Comparison of ENCODE assay signal across 16 cellular contexts in the genomic region with DNA sequence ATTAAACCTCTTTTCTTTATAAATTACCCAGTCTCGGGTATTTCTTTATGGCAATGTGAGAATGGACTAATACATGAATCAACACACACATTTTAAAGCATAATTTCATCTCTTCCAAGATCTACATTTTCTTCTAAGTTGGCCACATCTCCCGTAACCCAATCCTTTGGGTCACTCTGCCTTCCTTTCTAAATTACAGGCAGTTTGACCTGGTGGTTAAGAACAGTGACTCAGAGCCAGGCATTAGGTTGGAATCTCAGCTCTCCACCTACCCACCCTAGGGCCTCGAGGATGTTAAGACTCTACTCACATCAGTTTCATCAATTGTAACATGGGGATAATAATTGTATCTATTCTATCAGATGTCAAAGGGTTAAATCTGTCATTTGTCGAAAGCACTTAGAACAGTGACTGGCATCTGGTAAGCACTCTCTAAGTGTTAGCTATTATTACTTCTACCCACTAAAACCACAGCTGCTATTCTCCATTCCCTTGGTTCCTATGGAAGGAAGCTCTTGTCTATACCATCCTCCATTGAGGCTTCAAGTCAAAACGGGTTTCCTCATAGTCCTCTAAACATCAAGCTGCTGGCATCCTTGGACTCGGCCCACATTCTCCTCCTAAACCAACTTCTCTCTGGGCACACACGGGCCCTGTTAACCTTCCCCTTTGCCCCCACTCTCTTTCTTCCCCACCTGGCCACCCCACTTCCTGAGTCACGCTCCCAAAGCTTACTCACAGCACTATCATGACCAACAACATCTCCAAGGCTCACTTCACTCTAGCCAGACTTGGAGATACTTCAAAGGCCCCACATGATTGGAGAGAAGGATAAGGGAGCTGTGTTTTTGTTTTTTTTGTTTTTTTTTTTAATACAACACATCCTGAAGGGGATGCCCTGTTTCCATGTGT.
DNase-seq lines count a peak whose midpoint lies in the region; ATAC-seq, FAIRE-seq and TF ChIP-seq lines count a peak whose summit lies in the region.
"Had no signal": no experiment of that assay in that cellular context is flagged by ENCODE, and none has a peak within 500 bp of the region (broad histone marks: within the 10 kb centered on the region; RNA-seq: fewer than 3 reads in every experiment).

No MANE protein-coding gene starts in this region.

- H3K4me1 ChIP-seq in right atrium auricular region (peaks cover 0 to 6% of the 10 kb centered on the region in 2 donors), K562 (replicated peaks in 1 of 2; ENCODE audit: control insufficient read depth in 2 of 2, insufficient read depth in 2 of 2, low read length in 2 of 2) (peaks cover 12 to 29% of the 10 kb centered on the region in 2 experiments)
- H3K4me1 ChIP-seq: Peyer's patch had no signal

- H3K36me3 ChIP-seq in right atrium auricular region (no peaks in the 10 kb centered on the region), K562 (ENCODE audit: control insufficient read depth, insufficient read depth, low read length) (0 out of 3 replicates have a peak, but pooled peaks cover 3% of the 10 kb centered on the region)
- H3K36me3 ChIP-seq: Peyer's patch had no signal

- H3K4me3 ChIP-seq in right atrium auricular region (no peak overlapping the region), K562 (no peak overlapping the region)
- H3K4me3 ChIP-seq: Peyer's patch, smooth muscle cell had no signal

- intact Hi-C loops in Right ventricle myocardium superior (cut with DNase I) = no loop called here
- intact Hi-C loops in K562 (cut with micrococcal nuclease) = no loop called here

- no peaks in the 10 kb centered on the region for H3K79me2 ChIP-seq in K562 (ENCODE audit: control insufficient read depth, insufficient read depth, low read length)

- TF ChIP-seq RAD21 in K562 (CRISPR knock-in tag; conservative IDR thresholded peaks at IDR 0.05 in 1 of 2, IDR thresholded peaks at IDR 0.05 in 1 of 2) = no peak

- H3K9ac ChIP-seq in K562 (ENCODE audit: insufficient read depth in 1 of 2, low read depth in 2 of 2, low read length in 2 of 2) = no peak overlapping the region

- H4K20me1 ChIP-seq in K562 (replicated peaks; ENCODE audit: control insufficient read depth, insufficient read depth, low read length) = no peaks in the 10 kb centered on the region

- H3K4me1 Mint-ChIP-seq in stimulated activated naive B cell treated with anti-CD40 and anti-IgM and Interleukin-4, amounts not matched to agents 10 μg/mL and 1 μg/mL and 100 μg/mL, for 72 hours = peaks cover 0 to 8% of the 10 kb centered on the region in 2 donors
- H3K4me1 Mint-ChIP-seq: mesothelial cell of epicardium had no signal

- H3K27me3 Mint-ChIP-seq in stimulated activated naive B cell treated with anti-CD40 and anti-IgM and Interleukin-4, amounts not matched to agents 10 μg/mL and 1 μg/mL and 100 μg/mL, for 72 hours = peaks cover 0 to 6% of the 10 kb centered on the region in 2 donors

- DNase-seq in right atrium auricular region (ENCODE audit: low spot score) (no peak), Right ventricle myocardium superior (no peak), K562 (ENCODE audit: extremely low read depth in 1 of 4, low spot score in 3 of 4) (peak; percentile 29 to 60 (median 41)), myocyte (ENCODE audit: low read depth) (peak; percentile 28), NCI-H345 treated with DMSO at 0.1 percent for 48 hours (lab: John Stamatoyannopoulos, UW; ENCODE audit: unreplicated experiment) (no peak), T-helper 1 cell (no peak)
- no peak for DNase-seq in stimulated activated naive B cell treated with anti-CD40 and anti-IgM and Interleukin-4, amounts not matched to agents 10 μg/mL and 1 μg/mL and 100 μg/mL, for 72 hours
- DNase-seq: Karpas-422, NCI-H2081 treated with DMSO at 0.1 percent for 48 hours, Peyer's patch had no signal

- H3K9me3 ChIP-seq in right atrium auricular region (no peaks in the 10 kb centered on the region), K562 (replicated peaks; ENCODE audit: control insufficient read depth, insufficient read depth, low read depth, low read length) (no peaks in the 10 kb centered on the region)
- H3K9me3 ChIP-seq: Peyer's patch had no signal

- peak overlapping the region; percentile 19 to 39 for H3K27ac ChIP-seq in right atrium auricular region
- H3K27ac ChIP-seq in K562 (ENCODE audit: extremely low read depth, low read depth, low read length) = peak overlapping the region; percentile 45; the same call in 2 of the 3 replicates

- peak; percentile 75 for FAIRE-seq in K562 (lab: Jason Lieb, UNC)
- FAIRE-seq: endometrium, GM18507, urothelium cell line had no signal

- no TSS peak for BruUV-seq in K562 (replicated peaks; lab: Mats Ljungman, UMichigan)

- 43% methylated on average over 8 of the region's 8 CpGs for WGBS in K562 (ENCODE audit: insufficient coverage, low coverage, missing lambda C conversion rate)

- TF ChIP-seq CTCF in right atrium auricular region (IDR thresholded peaks at IDR 0.05) (no peak), K562 (IDR thresholded peaks at IDR 0.05 in 2 of 3, conservative IDR thresholded peaks at IDR 0.05 in 1 of 3; ENCODE audit: insufficient read depth in 2 of 3, low read depth in 1 of 3, low read length in 3 of 3) (no peak)

- no peaks in the 10 kb centered on the region for H3K36me3 Mint-ChIP-seq in stimulated activated naive B cell treated with anti-CD40 and anti-IgM and Interleukin-4, amounts not matched to agents 10 μg/mL and 1 μg/mL and 100 μg/mL, for 72 hours
- H3K36me3 Mint-ChIP-seq: mesothelial cell of epicardium had no signal

- in situ Hi-C loops in K562 (cut with MboI) = no loop called here

- POLR2A ChIA-PET in K562 (lab: Yijun Ruan, JAX) = interaction anchor here (1.0 to 1.2 kb wide), 2 partner anchors 8 to 182 kb away, joined by 3 to 4 read pairs; no protein-coding TSS in a partner anchor

- ATAC-seq in Right ventricle myocardium superior (ENCODE audit: poor library complexity) = no peak
- ATAC-seq in K562 = peak; percentile 50
- no peak for ATAC-seq in stimulated activated naive B cell treated with anti-CD40 and anti-IgM and Interleukin-4, amounts not matched to agents 10 μg/mL and 1 μg/mL and 100 μg/mL, for 72 hours (replicated peaks)
- no peak for ATAC-seq in HG02759 (IDR thresholded peaks at IDR 0.05; ENCODE audit: unreplicated experiment)

- no peak overlapping the region for H3K4me2 ChIP-seq in K562 (ENCODE audit: insufficient read depth, low read length)
- H3K4me2 ChIP-seq: smooth muscle cell had no signal

- CTCF ChIA-PET in K562 (lab: Yijun Ruan, JAX; ENCODE audit: low intra/inter-chr PET ratio) = no interaction called here

- TF ChIP-seq EP300 in K562 (IDR thresholded peaks at IDR 0.05; ENCODE audit: low read length) = no peak; the same call in 1 of the 2 replicates

- H3K27me3 ChIP-seq in right atrium auricular region (no peaks in the 10 kb centered on the region), K562 (ENCODE audit: control insufficient read depth in 2 of 2, insufficient read depth in 2 of 2, low read length in 2 of 2) (no peaks in the 10 kb centered on the region)
- H3K27me3 ChIP-seq: Peyer's patch had no signal

- H3K4me3 Mint-ChIP-seq in stimulated activated naive B cell treated with anti-CD40 and anti-IgM and Interleukin-4, amounts not matched to agents 10 μg/mL and 1 μg/mL and 100 μg/mL, for 72 hours = no peak overlapping the region
- H3K4me3 Mint-ChIP-seq: mesothelial cell of epicardium had no signal

- TF ChIP-seq POLR2A in K562 (conservative IDR thresholded peaks at IDR 0.05) = no peak

- H2AFZ ChIP-seq in K562 (ENCODE audit: low read depth, low read length) = peak overlapping the region; percentile 41

- no peak overlapping the region for H3K27ac Mint-ChIP-seq in stimulated activated naive B cell treated with anti-CD40 and anti-IgM and Interleukin-4, amounts not matched to agents 10 μg/mL and 1 μg/mL and 100 μg/mL, for 72 hours
- H3K27ac Mint-ChIP-seq: mesothelial cell of epicardium had no signal

- peaks cover 0 to 6% of the 10 kb centered on the region in 2 donors for H3K9me3 Mint-ChIP-seq in stimulated activated naive B cell treated with anti-CD40 and anti-IgM and Interleukin-4, amounts not matched to agents 10 μg/mL and 1 μg/mL and 100 μg/mL, for 72 hours
- H3K9me3 Mint-ChIP-seq: mesothelial cell of epicardium had no signal

- no peaks in the 10 kb centered on the region for H3K9me1 ChIP-seq in K562 (ENCODE audit: control insufficient read depth, insufficient read depth, low read length)

TF ChIP-seq in K562, 482 proteins besides CTCF, POLR2A, EP300 and RAD21 (continues in another document):
- TF ChIP-seq FOSL1 (tag; conservative IDR thresholded peaks at IDR 0.05) = peak; percentile 84
- no peak for TF ChIP-seq CBX3 (IDR thresholded peaks at IDR 0.05; ENCODE audit: borderline replicate concordance in 1 of 2, low read length in 2 of 2)
- TF ChIP-seq NFIC (IDR thresholded peaks at IDR 0.05) = peak; percentile 10; the same call in 1 of the 2 replicates
- 0 out of 2 replicates have a peak, but pooled peaks have one; percentile 27 for TF ChIP-seq NFE2 (IDR thresholded peaks at IDR 0.05; ENCODE audit: low read depth)
- 0 out of 2 replicates have a peak, but pooled peaks have one; percentile 17 for TF ChIP-seq MAFF (IDR thresholded peaks at IDR 0.05; ENCODE audit: low read length)
- TF ChIP-seq, protein P1, sequence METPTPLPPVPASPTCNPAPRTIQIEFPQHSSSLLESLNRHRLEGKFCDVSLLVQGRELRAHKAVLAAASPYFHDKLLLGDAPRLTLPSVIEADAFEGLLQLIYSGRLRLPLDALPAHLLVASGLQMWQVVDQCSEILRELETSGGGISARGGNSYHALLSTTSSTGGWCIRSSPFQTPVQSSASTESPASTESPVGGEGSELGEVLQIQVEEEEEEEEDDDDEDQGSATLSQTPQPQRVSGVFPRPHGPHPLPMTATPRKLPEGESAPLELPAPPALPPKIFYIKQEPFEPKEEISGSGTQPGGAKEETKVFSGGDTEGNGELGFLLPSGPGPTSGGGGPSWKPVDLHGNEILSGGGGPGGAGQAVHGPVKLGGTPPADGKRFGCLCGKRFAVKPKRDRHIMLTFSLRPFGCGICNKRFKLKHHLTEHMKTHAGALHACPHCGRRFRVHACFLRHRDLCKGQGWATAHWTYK (CRISPR knock-in tag; IDR thresholded peaks at IDR 0.05) = no peak
- TF ChIP-seq ZNF75A (CRISPR knock-in tag; IDR thresholded peaks at IDR 0.05) = no peak
- TF ChIP-seq LEF1 (IDR thresholded peaks at IDR 0.05) = peak; percentile 67; the same call in 1 of the 2 replicates
- no peak for TF ChIP-seq ZNF79 (CRISPR knock-in tag; IDR thresholded peaks at IDR 0.05; ENCODE audit: low read depth)
- TF ChIP-seq EHMT2 (IDR thresholded peaks at IDR 0.05) = peak; percentile 61; the same call in 1 of the 2 replicates
- TF ChIP-seq, protein P2, sequence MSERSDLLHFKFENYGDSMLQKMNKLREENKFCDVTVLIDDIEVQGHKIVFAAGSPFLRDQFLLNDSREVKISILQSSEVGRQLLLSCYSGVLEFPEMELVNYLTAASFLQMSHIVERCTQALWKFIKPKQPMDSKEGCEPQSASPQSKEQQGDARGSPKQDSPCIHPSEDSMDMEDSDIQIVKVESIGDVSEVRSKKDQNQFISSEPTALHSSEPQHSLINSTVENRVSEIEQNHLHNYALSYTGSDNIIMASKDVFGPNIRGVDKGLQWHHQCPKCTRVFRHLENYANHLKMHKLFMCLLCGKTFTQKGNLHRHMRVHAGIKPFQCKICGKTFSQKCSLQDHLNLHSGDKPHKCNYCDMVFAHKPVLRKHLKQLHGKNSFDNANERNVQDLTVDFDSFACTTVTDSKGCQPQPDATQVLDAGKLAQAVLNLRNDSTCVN (CRISPR knock-in tag; IDR thresholded peaks at IDR 0.05) = no peak

Comparison
In these comparisons a context has a peak if more than half of its experiments do, and no peak if none do; other contexts are left out.
1. DNase-seq: peak in K562 (4 of 4) and myocyte (single experiment); none in right atrium auricular region (single experiment), Right ventricle myocardium superior (single experiment), stimulated activated naive B cell treated with anti-CD40 and anti-IgM and Interleukin-4, amounts not matched to agents 10 μg/mL and 1 μg/mL and 100 μg/mL, for 72 hours (single experiment), NCI-H345 treated with DMSO at 0.1 percent for 48 hours (single experiment) and T-helper 1 cell (0 of 5).